In the genomic region with DNA sequence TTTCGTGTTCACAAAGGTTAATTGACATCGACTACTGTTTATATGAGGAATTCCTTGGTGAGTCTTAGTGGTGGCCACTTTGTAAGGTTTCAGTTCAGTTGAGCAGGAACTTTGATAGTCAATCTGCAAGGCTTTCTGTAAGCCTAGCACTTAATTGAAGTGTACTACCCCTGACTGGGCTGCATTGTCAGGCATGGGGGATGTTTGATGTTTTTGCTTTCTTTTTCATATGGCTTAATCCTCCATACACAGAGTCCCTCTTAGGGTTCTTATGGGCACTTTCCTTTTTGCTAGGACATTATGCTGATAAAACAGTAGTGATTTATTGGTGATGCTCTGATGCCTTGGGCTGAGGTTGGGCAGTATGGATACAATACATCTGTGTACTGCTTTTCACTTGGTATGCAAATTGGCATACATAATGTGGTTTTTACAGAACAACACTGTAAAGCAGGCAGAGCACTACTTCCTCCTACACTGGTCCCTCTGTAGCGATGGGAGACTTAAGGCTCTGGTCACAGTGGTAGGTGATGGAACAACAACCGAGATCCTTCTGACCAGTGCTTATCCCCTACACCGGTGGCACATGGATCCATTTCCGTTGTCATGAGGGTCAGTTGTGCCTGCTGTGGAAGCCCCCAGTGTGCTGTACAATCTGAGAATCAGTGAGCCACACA, we compare ENCODE assay signal across 18 cellular contexts. TPM values are rescaled to one million over a fixed set of nuclear protein-coding genes. Genes with fewer than 3 reads are reported as not detected.
"Had no signal": no experiment of that assay in that cellular context is flagged by ENCODE, and none has a peak within 500 bp of the region (broad histone marks: within the 10 kb centered on the region; RNA-seq: fewer than 3 reads in every experiment).

No MANE protein-coding gene starts in this region.

- H3K9me3 ChIP-seq: left lung, testis had no signal

- H3K36me3 ChIP-seq: left lung had no signal

- H3K4me1 ChIP-seq: left lung, testis had no signal

- H3K27ac ChIP-seq: hepatocyte, left lung, testis had no signal

- H3K27me3 ChIP-seq: hepatocyte, left lung, testis had no signal

- DNase-seq: activated CD4-positive, alpha-beta T cell treated with anti-CD3 and anti-CD28 coated beads, Interleukin-2, amount 10 ng/mL, durations not matched to agents 24 days and 14 days; activated CD4-positive, CD25-positive, alpha-beta regulatory T cell; activated CD8-positive, alpha-beta memory T cell treated with anti-CD3 and anti-CD28 coated beads, Interleukin-2, amount 50 U/mL, for 4 hours; activated CD8-positive, alpha-beta T cell treated with anti-CD3 and anti-CD28 coated beads, Interleukin-2, amount 10 ng/mL, durations not matched to agents 7 days and 5 days; activated effector memory CD4-positive, alpha-beta T cell treated with anti-CD3 and anti-CD28 coated beads, Interleukin-2, amount 50 U/mL, for 16 hours; activated T-cell treated with anti-CD3 and anti-CD28 coated beads, Interleukin-2, amount 50 U/mL, for 48 hours; kidney; left lung; mammary epithelial cell; stimulated activated naive CD8-positive, alpha-beta T cell treated with anti-CD3 and anti-CD28 coated beads, Interleukin-15, amount 100 ng/mL, for 72 hours; testis had no signal

- ATAC-seq: activated CD8-positive, alpha-beta T cell treated with anti-CD3 and anti-CD28 coated beads, Interleukin-2, amount 10 ng/mL, durations not matched to agents 7 days and 5 days; activated naive CD4-positive, alpha-beta T cell treated with anti-CD3 and anti-CD28 coated beads, Interleukin-2, amount 50 U/mL, for 72 hours; esophagus mucosa; left lung; sciatic nerve; stimulated activated naive CD8-positive, alpha-beta T cell treated with anti-CD3 and anti-CD28 coated beads, Interleukin-15, amount 100 ng/mL, for 72 hours had no signal

- H3K4me3 ChIP-seq: hepatocyte, left lung, testis had no signal

RNA-seq across cellular contexts. Expression of a gene that starts 6.2 kb away (rescaled TPM):
- total RNA-seq: activated CD4-positive, alpha-beta T cell treated with anti-CD3 and anti-CD28 coated beads, Interleukin-2, amount 10 ng/mL, durations not matched to agents 24 days and 14 days; activated CD8-positive, alpha-beta T cell treated with anti-CD3 and anti-CD28 coated beads, Interleukin-2, amount 10 ng/mL, durations not matched to agents 7 days and 5 days; activated naive CD4-positive, alpha-beta T cell treated with anti-CD3 and anti-CD28 coated beads, Interleukin-2, amount 50 U/mL, for 72 hours; esophagus mucosa; hepatocyte; kidney; left lung; mammary epithelial cell; neural crest cell; osteocyte; ureter had no signal
- polyA plus RNA-seq: hepatocyte, mammary epithelial cell had no signal
